Comparison of ENCODE assay signal across 20 cellular contexts in the genomic region with DNA sequence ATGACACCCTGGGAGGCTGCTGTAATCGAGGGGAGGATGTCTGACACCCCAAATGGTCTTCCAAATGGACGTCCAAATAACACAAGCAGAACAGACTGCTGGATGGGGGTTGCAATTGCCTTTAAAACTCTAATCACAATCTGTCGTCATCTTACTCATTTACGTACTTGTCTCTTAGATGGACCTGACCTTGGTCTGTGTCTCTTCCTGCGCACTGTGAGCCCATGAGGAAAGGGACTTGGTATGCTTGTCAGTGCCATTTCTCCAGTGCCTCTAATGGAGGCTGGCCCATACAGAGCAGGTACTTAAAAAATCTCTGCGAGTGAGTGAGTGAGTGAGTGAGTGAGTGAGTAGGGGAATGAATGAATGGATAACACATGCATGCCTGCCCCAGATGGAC.
"Had no signal": no experiment of that assay in that cellular context is flagged by ENCODE, and none has a peak within 500 bp of the region (broad histone marks: within the 10 kb centered on the region; RNA-seq: fewer than 3 reads in every experiment).

No MANE protein-coding gene starts in this region.

- H3K4me3 Mint-ChIP-seq: naive B cell, neural crest cell had no signal

- H3K27ac Mint-ChIP-seq: naive B cell had no signal

- H3K27ac ChIP-seq: coronary artery, heart left ventricle, ovary, right atrium auricular region, sigmoid colon, stomach, thoracic aorta had no signal

- H3K36me3 ChIP-seq: ovary had no signal

- H3K9me3 Mint-ChIP-seq: naive B cell, neural crest cell had no signal

- H3K27me3 Mint-ChIP-seq: naive B cell had no signal

- H3K9me3 ChIP-seq: heart left ventricle, ovary, right atrium auricular region, sigmoid colon, stomach, thoracic aorta had no signal

- H3K4me3 ChIP-seq: coronary artery, heart left ventricle, ovary, right atrium auricular region, sigmoid colon, skin epidermis, stomach, thoracic aorta had no signal

- H3K27me3 ChIP-seq: heart left ventricle, ovary, right atrium auricular region, sigmoid colon, stomach had no signal

- ATAC-seq: esophagus mucosa, heart left ventricle had no signal

- DNase-seq: effector CD4-positive, alpha-beta T cell; heart left ventricle; hippocampal formation; kidney glomerular epithelial cell; mesendoderm; naive B cell; ovary; sigmoid colon; stimulated activated CD4-positive, alpha-beta T cell treated with anti-CD3 and anti-CD28 coated beads, Interleukin-2, amount 100 ng/mL, for 24 hours; stimulated activated CD4-positive, alpha-beta T cell treated with anti-CD3 and anti-CD28 coated beads, Interleukin-4, amount 100 ng/mL, for 4 hours; stimulated activated naive CD4-positive, alpha-beta T cell; stomach; substantia nigra; trophoblast cell had no signal

- H3K36me3 Mint-ChIP-seq: naive B cell had no signal
